ENCODE assay signal across 1 cellular context in the genomic region with DNA sequence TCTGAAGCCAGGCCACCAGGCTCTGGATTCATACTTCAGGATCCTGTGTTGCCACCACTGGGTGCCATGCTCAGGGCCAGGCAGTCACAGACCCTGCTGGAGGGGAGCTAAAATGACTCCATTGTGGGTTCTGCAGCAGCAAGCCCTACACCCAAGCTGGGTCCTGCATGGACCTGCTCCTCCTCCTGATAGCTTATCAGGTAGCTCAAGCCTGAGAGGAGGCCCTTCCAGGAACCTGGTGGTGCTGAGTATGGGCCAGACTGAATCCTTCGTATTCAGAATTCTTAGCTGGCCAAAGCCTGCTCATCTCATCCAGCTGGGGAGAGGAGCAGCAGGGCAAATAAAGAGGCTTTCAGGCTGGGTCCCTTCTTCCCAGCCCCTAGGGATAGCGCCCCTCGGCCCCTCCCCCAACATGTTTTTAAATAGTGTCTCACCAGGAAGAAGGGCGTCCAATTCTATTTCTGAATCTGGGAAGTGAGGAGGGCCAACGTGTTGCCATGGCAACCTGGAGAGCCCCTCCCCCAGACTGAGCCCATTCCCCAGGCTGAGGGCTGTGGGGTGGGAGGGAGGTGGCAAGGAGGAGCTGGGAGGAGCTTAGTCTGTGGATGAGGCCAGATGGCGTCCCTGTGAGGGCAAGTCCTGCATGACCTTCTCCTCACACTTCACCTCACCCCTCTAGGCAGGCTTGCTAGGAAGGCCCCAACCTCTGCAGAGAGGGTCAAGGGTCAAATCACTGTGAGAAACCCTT.
TF ChIP-seq lines count a peak whose summit lies in the region.

No MANE protein-coding gene starts in this region.

TF ChIP-seq in HCT116, 20 proteins besides CTCF, POLR2A, EP300 and RAD21 (continued from another document):
- no peak for TF ChIP-seq REST (IDR thresholded peaks at IDR 0.05; ENCODE audit: low read depth)
- peak; percentile 8; the same call in 1 of the 2 replicates for TF ChIP-seq POLR2AphosphoS5 (IDR thresholded peaks at IDR 0.05; ENCODE audit: low read depth, low read length)
- no peak for TF ChIP-seq EZH2 (IDR thresholded peaks at IDR 0.05)
- no peak for TF ChIP-seq SIN3A (IDR thresholded peaks at IDR 0.05; ENCODE audit: low read depth)
- no peak for TF ChIP-seq CEBPB (IDR thresholded peaks at IDR 0.05; ENCODE audit: low read depth)
